8 cellular contexts compared by ENCODE assay signal in genomic region chr3:160038862-160039562, GRCh38. TPM values are rescaled to one million over a fixed set of nuclear protein-coding genes. Genes with fewer than 3 reads are reported as not detected.
DNase-seq lines count a peak whose midpoint lies in the region; ATAC-seq, FAIRE-seq and TF ChIP-seq lines count a peak whose summit lies in the region.

No MANE protein-coding gene starts in this region.

- ATAC-seq in HG03159 (IDR thresholded peaks at IDR 0.05; ENCODE audit: unreplicated experiment) (peak; percentile 50), HG02610 (IDR thresholded peaks at IDR 0.05; ENCODE audit: unreplicated experiment) (no peak), HG03378 (IDR thresholded peaks at IDR 0.05; ENCODE audit: unreplicated experiment) (no peak)

- no peaks in the 10 kb centered on the region for H3K9me3 ChIP-seq in small intestine (ENCODE audit: control insufficient read depth, low read depth)

- H3K4me3 ChIP-seq in GM06990 (replicated peaks; ENCODE audit: low read depth, low read length) = peak overlapping the region; percentile 42
- no peak overlapping the region for H3K4me3 ChIP-seq in small intestine (ENCODE audit: low read depth in 1 of 2, low read length in 2 of 2)

- no peak overlapping the region for H3K27ac ChIP-seq in small intestine (ENCODE audit: low read depth in 1 of 2, low read length in 1 of 2)

- peaks cover 5% of the 10 kb centered on the region for H3K4me1 Mint-ChIP-seq in brain

- peaks cover 0 to 3% of the 10 kb centered on the region in 2 donors for H3K4me1 ChIP-seq in small intestine (ENCODE audit: control insufficient read depth in 2 of 2, insufficient read depth in 1 of 2, low read depth in 1 of 2, low read length in 1 of 2)

- peak overlapping the region in 1 of 5 experiments; percentile 45 for H3K27ac Mint-ChIP-seq in brain

- peaks cover 56% of the 10 kb centered on the region for H3K27me3 Mint-ChIP-seq in brain

- H3K36me3 ChIP-seq in GM06990 (ENCODE audit: control insufficient read depth, insufficient read depth, low read length) = no peaks in the 10 kb centered on the region
- no peaks in the 10 kb centered on the region for H3K36me3 ChIP-seq in small intestine (ENCODE audit: control insufficient read depth in 2 of 2, insufficient read depth in 2 of 2, low read length in 2 of 2)

- H3K9me3 Mint-ChIP-seq in brain = peaks cover 14 to 19% (median 16%) of the 10 kb centered on the region in 5 experiments

- no peak for TF ChIP-seq CTCF in GM06990 (IDR thresholded peaks at IDR 0.05; ENCODE audit: insufficient read depth, low read length, poor library complexity, severe bottlenecking)
- no peak for TF ChIP-seq CTCF in brain (conservative IDR thresholded peaks at IDR 0.05)

- WGBS in small intestine, 3 donors = 4 to 13% (median 9%) methylated on average over 34 to 36 of the region's 36 CpGs

- FAIRE-seq in small intestine (lab: Jason Lieb, UNC) = no peak

- DNase-seq in GM06990 (ENCODE audit: extremely low read depth, insufficient read length) (peak; percentile 31), lung microvascular endothelial cell (ENCODE audit: low read depth in 2 of 2) (peak; percentile 6 to 8), T1000 (lab: John Stamatoyannopoulos, UW) (no peak), small intestine (no peak)

- H3K36me3 Mint-ChIP-seq in brain = no peaks in the 10 kb centered on the region

- H3K27me3 ChIP-seq in GM06990 (replicated peaks; ENCODE audit: control insufficient read depth, insufficient read depth, low read length) (no peaks in the 10 kb centered on the region; the same call in 1 of the 2 replicates), small intestine (ENCODE audit: control insufficient read depth in 2 of 2, insufficient read depth in 2 of 2, low read length in 2 of 2) (peaks cover 0 to 11% of the 10 kb centered on the region in 2 donors)

- H3K4me3 Mint-ChIP-seq in brain = peak overlapping the region; percentile 55 to 79 (median 72)

RNA-seq across cellular contexts. Expression of gene IL12A, which starts 50.4 kb away (rescaled TPM):
- polyA plus RNA-seq in brain (ENCODE audit: insufficient read depth, low read depth, low replicate concordance) (0.34 TPM), small intestine (under 1 TPM in 1 of 3 donors, not detected in 2; 0.46 TPM)
- total RNA-seq in lung microvascular endothelial cell = under 0.01 and 0.44 TPM in 2 replicates

Comparison
In these comparisons a context has a peak if more than half of its experiments do, and no peak if none do; other contexts are left out.
1. DNase-seq: peak in GM06990 (single experiment) and lung microvascular endothelial cell (2 of 2); none in T1000 (single experiment) and small intestine (single experiment).